ENCODE assay signal across 18 cellular contexts in the genomic region with DNA sequence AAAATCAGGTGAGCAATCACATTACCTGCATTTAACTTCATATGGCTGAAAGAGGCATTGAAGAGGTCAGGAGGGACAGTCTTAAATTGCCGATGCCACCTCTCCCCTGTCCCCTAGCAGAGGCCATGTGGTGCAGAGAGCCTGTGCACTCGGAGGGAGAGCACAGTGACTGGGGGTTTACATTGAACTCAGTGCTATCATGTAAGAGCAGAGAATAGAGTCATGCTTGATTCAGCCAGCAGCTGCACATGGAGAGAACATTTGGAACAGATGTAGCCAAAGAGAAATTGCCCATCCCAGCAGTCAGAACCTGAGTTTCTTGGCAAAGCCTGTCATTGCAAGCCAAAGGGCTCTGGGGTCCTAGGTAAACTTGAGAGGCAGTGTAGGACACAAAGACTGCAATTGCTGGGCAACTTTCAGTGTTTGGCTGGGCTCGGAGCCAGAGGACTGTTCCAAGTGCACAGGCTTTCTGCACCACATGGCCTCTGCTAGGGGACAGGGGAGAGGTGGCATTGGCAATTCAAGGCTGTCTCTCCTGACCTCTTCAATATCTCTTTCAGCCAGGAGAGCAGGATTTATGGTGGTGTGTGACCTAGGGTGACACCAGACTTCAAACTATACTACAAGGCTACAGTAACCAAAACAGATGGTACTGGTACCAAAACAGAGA.
A peak's percentile ranks its signal among the peaks of the same experiment; 100 is the strongest.
DNase-seq lines count a peak whose midpoint lies in the region; ATAC-seq and TF ChIP-seq lines count a peak whose summit lies in the region.
"Had no signal": no experiment of that assay in that cellular context is flagged by ENCODE, and none has a peak within 500 bp of the region (broad histone marks: within the 10 kb centered on the region; RNA-seq: fewer than 3 reads in every experiment).

No MANE protein-coding gene starts in this region.

- H3K27ac ChIP-seq in left ventricle myocardium inferior (replicated peaks) (no peak overlapping the region), body of pancreas (no peak overlapping the region), stomach (no peak overlapping the region), upper lobe of right lung (no peak overlapping the region)
- no peak overlapping the region for H3K27ac ChIP-seq in CD4-positive, alpha-beta T cell (ENCODE audit: low read depth, low read length)
- H3K27ac ChIP-seq: Peyer's patch, SJSA1 had no signal

- no peak overlapping the region for H3K27ac Mint-ChIP-seq in CD4-positive, alpha-beta T cell
- H3K27ac Mint-ChIP-seq: IgD-negative memory B cell had no signal

- CTCF ChIA-PET in CD4-positive, alpha-beta T cell (lab: Charles Lee): no interaction called here

- H3K4me3 ChIP-seq in left ventricle myocardium inferior (no peak overlapping the region), body of pancreas (no peak overlapping the region), stomach (no peak overlapping the region), upper lobe of right lung (no peak overlapping the region)
- H3K4me3 ChIP-seq: Peyer's patch, SJSA1 had no signal

- POLR2A ChIA-PET in CD4-positive, alpha-beta T cell (lab: Charles Lee): no interaction called here

- H3K36me3 ChIP-seq in left ventricle myocardium inferior (no peaks in the 10 kb centered on the region), body of pancreas (replicated peaks in 1 of 2; ENCODE audit: insufficient read depth in 1 of 2, low read depth in 2 of 2) (no peaks in the 10 kb centered on the region), stomach (no peaks in the 10 kb centered on the region), upper lobe of right lung (no peaks in the 10 kb centered on the region)
- H3K36me3 ChIP-seq: Peyer's patch, SJSA1 had no signal

- TF ChIP-seq POLR2A in body of pancreas (IDR thresholded peaks at IDR 0.05) (no peak), stomach (IDR thresholded peaks at IDR 0.05) (no peak)

- WGBS in body of pancreas, 2 donors: 80 to 82% methylated on average over 3 of the region's 3 CpGs
- WGBS in stomach, 5 donors: 57 to 82% (median 70%) methylated on average over 3 of the region's 3 CpGs

- ATAC-seq in Right ventricle myocardium inferior: no peak
- ATAC-seq in body of pancreas: no peak
- no peak for ATAC-seq in CD4-positive, alpha-beta T cell (ENCODE audit: poor library complexity)
- no peak for ATAC-seq in upper lobe of right lung

- no peaks in the 10 kb centered on the region for H3K4me1 Mint-ChIP-seq in CD4-positive, alpha-beta T cell (ENCODE audit: low read depth)
- H3K4me1 Mint-ChIP-seq: IgD-negative memory B cell had no signal

- H3K27me3 ChIP-seq in left ventricle myocardium inferior (ENCODE audit: low read depth) (no peaks in the 10 kb centered on the region), body of pancreas (no peaks in the 10 kb centered on the region), stomach (no peaks in the 10 kb centered on the region), upper lobe of right lung (no peaks in the 10 kb centered on the region)
- no peaks in the 10 kb centered on the region for H3K27me3 ChIP-seq in CD4-positive, alpha-beta T cell (ENCODE audit: control insufficient read depth, insufficient read depth, low read length)
- H3K27me3 ChIP-seq: Peyer's patch had no signal

- H3K9me3 ChIP-seq in left ventricle myocardium inferior (replicated peaks) (peaks cover 6% of the 10 kb centered on the region), body of pancreas (no peaks in the 10 kb centered on the region), stomach (no peaks in the 10 kb centered on the region), upper lobe of right lung (no peaks in the 10 kb centered on the region)
- H3K9me3 ChIP-seq in CD4-positive, alpha-beta T cell (ENCODE audit: control insufficient read depth, low read length): no peaks in the 10 kb centered on the region
- H3K9me3 ChIP-seq: Caco-2, Peyer's patch, SJSA1 had no signal

- H3K27me3 Mint-ChIP-seq in CD4-positive, alpha-beta T cell: peaks cover 25% of the 10 kb centered on the region

- no peak for TF ChIP-seq EP300 in stomach (IDR thresholded peaks at IDR 0.05)

- no peaks in the 10 kb centered on the region for H3K36me3 Mint-ChIP-seq in CD4-positive, alpha-beta T cell (ENCODE audit: low read depth)

- DNase-seq in left ventricle myocardium inferior: peak; percentile 19
- DNase-seq in Right ventricle myocardium inferior (ENCODE audit: missing footprints): no peak
- DNase-seq in DMS 273 (lab: John Stamatoyannopoulos, UW; ENCODE audit: unreplicated experiment): peak; percentile 46
- DNase-seq in body of pancreas: peak in 3 of 4 donors; percentile 17 to 51 (median 22)
- peak; percentile 58 for DNase-seq in stomach
- DNase-seq in CD4-positive, alpha-beta T cell: no peak
- no peak for DNase-seq in upper lobe of right lung
- DNase-seq: Caco-2, GOT3, NCI-H187 treated with DMSO at 0.1 percent for 48 hours, NCI-H2107, NCI-H2227 treated with DMSO at 0.1 percent for 48 hours, NCI-H510A treated with DMSO at 0.1 percent for 48 hours, NCI-H748 treated with DMSO at 0.1 percent for 48 hours, Peyer's patch, T-helper 1 cell had no signal

- H3K9me3 Mint-ChIP-seq in CD4-positive, alpha-beta T cell: peaks cover 3% of the 10 kb centered on the region

- H3K4me1 ChIP-seq in left ventricle myocardium inferior (no peaks in the 10 kb centered on the region), body of pancreas (no peaks in the 10 kb centered on the region), stomach (no peaks in the 10 kb centered on the region), upper lobe of right lung (no peaks in the 10 kb centered on the region)
- H3K4me1 ChIP-seq: Caco-2, Peyer's patch, SJSA1 had no signal

- intact Hi-C loops in left ventricle myocardium inferior (cut with micrococcal nuclease) (no loop called here), Right ventricle myocardium inferior (cut with DNase I) (no loop called here), body of pancreas (cut with DNase I) (no loop called here), stomach (cut with DNase I; ENCODE audit: low total_unique reads) (no loop called here), upper lobe of right lung (cut with DNase I) (no loop called here)
- intact Hi-C loops in CD4-positive, alpha-beta T cell (cut with DNase I, micrococcal nuclease): no loop called here

- TF ChIP-seq CTCF in left ventricle myocardium inferior (IDR thresholded peaks at IDR 0.05; ENCODE audit: borderline replicate concordance): no peak
- no peak for TF ChIP-seq CTCF in body of pancreas (IDR thresholded peaks at IDR 0.05)
- no peak for TF ChIP-seq CTCF in stomach (IDR thresholded peaks at IDR 0.05)
- TF ChIP-seq CTCF in CD4-positive, alpha-beta T cell (IDR thresholded peaks at IDR 0.05): no peak
- TF ChIP-seq CTCF in upper lobe of right lung (IDR thresholded peaks at IDR 0.05): no peak

- no peak overlapping the region for H3K4me3 Mint-ChIP-seq in CD4-positive, alpha-beta T cell
- H3K4me3 Mint-ChIP-seq: IgD-negative memory B cell had no signal

Comparison
In these comparisons a context has a peak if more than half of its experiments do, and no peak if none do; other contexts are left out.
1. DNase-seq: peak in left ventricle myocardium inferior (single experiment), DMS 273 (single experiment), body of pancreas (3 of 4) and stomach (single experiment); none in Right ventricle myocardium inferior (single experiment), CD4-positive, alpha-beta T cell (0 of 10) and upper lobe of right lung (single experiment).